8 cellular contexts compared by ENCODE assay signal in the genomic region with DNA sequence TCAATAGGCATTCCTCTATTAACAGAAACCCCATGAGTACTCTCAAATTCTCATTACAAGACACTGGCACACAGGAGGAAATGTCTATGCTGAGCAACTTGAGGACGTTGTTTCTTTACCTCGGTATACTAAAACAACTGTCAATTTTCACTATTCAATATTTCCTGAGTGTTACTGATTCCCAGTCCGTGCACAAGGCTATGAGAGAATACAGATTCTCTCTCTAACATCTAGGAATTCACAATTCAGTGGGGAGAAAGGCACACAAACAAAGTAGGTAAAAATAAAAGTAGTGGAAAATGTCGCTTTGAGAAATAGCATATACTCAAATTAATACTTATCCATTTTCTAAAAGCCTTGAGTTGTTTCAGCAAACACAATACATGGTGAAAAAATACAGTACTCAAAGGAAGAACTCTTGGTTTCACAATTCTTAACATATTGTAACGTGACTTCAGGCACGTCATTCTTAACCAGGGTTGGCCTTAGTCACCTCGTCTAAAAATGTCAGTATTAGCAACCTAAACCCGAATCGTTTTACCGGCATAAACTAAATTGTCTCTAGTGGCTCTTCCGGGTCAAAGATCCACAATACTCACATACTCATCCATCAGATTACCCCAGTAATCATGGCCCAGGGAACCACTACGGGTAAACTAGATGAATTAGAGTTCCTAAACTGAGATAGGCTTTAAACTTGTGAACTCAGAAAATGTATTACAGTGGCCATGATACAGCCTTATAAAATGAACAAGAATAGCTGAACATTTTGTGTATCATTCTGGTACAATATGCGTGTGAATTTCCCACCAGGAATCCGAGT. TPM values are rescaled to one million over a fixed set of nuclear protein-coding genes. Genes with fewer than 3 reads are reported as not detected.
DNase-seq lines count a peak whose midpoint lies in the region; ATAC-seq and TF ChIP-seq lines count a peak whose summit lies in the region.

No MANE protein-coding gene starts in this region.

- no peak overlapping the region for H2BK5ac ChIP-seq in mesendoderm (ENCODE audit: low read length)

- H3K27me3 ChIP-seq in RWPE2 (ENCODE audit: insufficient read depth, poor library complexity, severe bottlenecking), result no peaks in the 10 kb centered on the region
- H3K27me3 ChIP-seq in mesendoderm (ENCODE audit: insufficient read depth, low read length, poor library complexity), result no peaks in the 10 kb centered on the region
- H3K27me3 ChIP-seq in tibial nerve, result no peaks in the 10 kb centered on the region

- H3K27ac ChIP-seq in RWPE2 (ENCODE audit: poor library complexity, severe bottlenecking) (peak overlapping the region; percentile 89), cingulate gyrus (ENCODE audit: low read depth, low read length) (peak overlapping the region; percentile 83), mesendoderm (ENCODE audit: low read depth, low read length) (peak overlapping the region; percentile 20), tibial nerve (peak overlapping the region; percentile 87 to 98 (median 97))

- H2AK5ac ChIP-seq in mesendoderm (ENCODE audit: low read length), result no peak overlapping the region

- H3K4me1 ChIP-seq in RWPE2 (ENCODE audit: insufficient read depth, poor library complexity, severe bottlenecking) (peaks cover 14% of the 10 kb centered on the region), mesendoderm (ENCODE audit: control insufficient read depth, low read depth, low read length) (no peaks in the 10 kb centered on the region), tibial nerve (peaks cover 0 to 43% (median 11%) of the 10 kb centered on the region in 4 donors)

- H3K79me2 ChIP-seq in mesendoderm (ENCODE audit: control insufficient read depth, insufficient read depth, low read length), result peaks cover 18% of the 10 kb centered on the region

- H2BK120ac ChIP-seq in mesendoderm (ENCODE audit: low read depth, low read length), result no peak overlapping the region

- WGBS in mesendoderm (ENCODE audit: extremely low coverage, insufficient coverage, low lambda C conversion rate), result no CpG with 5 or more reads among the region's 14 CpGs
- 7 to 11% methylated on average over 14 of the region's 14 CpGs for WGBS in tibial nerve, 2 donors

- TF ChIP-seq EP300 in tibial nerve (IDR thresholded peaks at IDR 0.05), result peak in 1 of 2 donors; percentile 3

- peak; percentile 14 to 22 for DNase-seq in activated CD4-positive, alpha-beta T cell treated with anti-CD3 and anti-CD28 coated beads for 4 hours
- DNase-seq in activated CD4-positive, alpha-beta T cell treated with anti-CD3 and anti-CD28 coated beads, Interleukin-2, amount 50 U/mL, for 1 hour, result no peak
- DNase-seq in RWPE2 (ENCODE audit: low spot score) (no peak), mesendoderm (peak; percentile 30), tibial nerve (ENCODE audit: low spot score in 2 of 2) (no peak), SHP77 treated with DMSO at 0.1 percent for 48 hours (lab: John Stamatoyannopoulos, UW) (no peak)

- H4K8ac ChIP-seq in mesendoderm (ENCODE audit: low read depth, low read length), result no peak overlapping the region

- H3K9ac ChIP-seq in mesendoderm (ENCODE audit: low read length), result peak overlapping the region; percentile 79

- H3K4ac ChIP-seq in mesendoderm (ENCODE audit: low read depth, low read length), result no peak overlapping the region

- H3K9me3 ChIP-seq in RWPE2 (ENCODE audit: severe bottlenecking) (no peaks in the 10 kb centered on the region), tibial nerve (no peaks in the 10 kb centered on the region)

- no peak for TF ChIP-seq CTCF in RWPE2 (IDR thresholded peaks at IDR 0.05; ENCODE audit: poor library complexity, severe bottlenecking)
- TF ChIP-seq CTCF in tibial nerve (IDR thresholded peaks at IDR 0.05), result no peak

- H3K23ac ChIP-seq in mesendoderm (ENCODE audit: low read length), result no peak overlapping the region

- H3K4me2 ChIP-seq in mesendoderm (ENCODE audit: low read length), result peak overlapping the region; percentile 74

- no peak overlapping the region for H2BK15ac ChIP-seq in mesendoderm (replicated peaks; ENCODE audit: low read depth)

- H3K4me3 ChIP-seq in RWPE2 (ENCODE audit: severe bottlenecking) (peak overlapping the region; percentile 61), mesendoderm (ENCODE audit: low read length) (peak overlapping the region; percentile 72), tibial nerve (peak overlapping the region; percentile 67 to 81 (median 75))

- no peak overlapping the region for H4K5ac ChIP-seq in mesendoderm (ENCODE audit: low read length)

- ATAC-seq in HG02938 (IDR thresholded peaks at IDR 0.05; ENCODE audit: unreplicated experiment) (peak; percentile 26), RWPE2 (ENCODE audit: low read depth) (no peak)

- TF ChIP-seq POLR2A in tibial nerve (IDR thresholded peaks at IDR 0.05), result no peak

- peaks cover 2% of the 10 kb centered on the region for H3K79me1 ChIP-seq in mesendoderm (ENCODE audit: low read length)

- no peak overlapping the region for H3K18ac ChIP-seq in mesendoderm (ENCODE audit: low read length)

- H3K56ac ChIP-seq in mesendoderm (ENCODE audit: low read length), result peak overlapping the region; percentile 72

- H3K36me3 ChIP-seq in RWPE2 (ENCODE audit: low read depth), result no peaks in the 10 kb centered on the region
- no peaks in the 10 kb centered on the region for H3K36me3 ChIP-seq in mesendoderm (ENCODE audit: control insufficient read depth, insufficient read depth, low read length)
- H3K36me3 ChIP-seq in tibial nerve, result no peaks in the 10 kb centered on the region

RNA-seq across cellular contexts. Expression of a gene that starts 1.5 kb away (rescaled TPM):
- polyA plus RNA-seq in mesendoderm (2013, experiment 1 of 2), result 8.0 TPM
- 8.3 TPM for polyA plus RNA-seq in mesendoderm (2013, experiment 2 of 2)
- total RNA-seq in tibial nerve, result 1 to 10 TPM; 4.5 to 6.5 (median 4.8) TPM

RNA-seq across cellular contexts. Expression of a gene that starts 2.7 kb away (rescaled TPM):
- 88.3 TPM for polyA plus RNA-seq in mesendoderm (2013, experiment 1 of 2)
- 85.8 TPM for polyA plus RNA-seq in mesendoderm (2013, experiment 2 of 2)
- total RNA-seq in tibial nerve, result 10 to 100 TPM in 1 of 4 donors, 1 to 10 TPM in 3; 3.7 to 14.2 (median 6.7) TPM

Comparison
In these comparisons a context has a peak if more than half of its experiments do, and no peak if none do; other contexts are left out.
1. DNase-seq: peak in activated CD4-positive, alpha-beta T cell treated with anti-CD3 and anti-CD28 coated beads for 4 hours (2 of 2) and mesendoderm (single experiment); none in activated CD4-positive, alpha-beta T cell treated with anti-CD3 and anti-CD28 coated beads, Interleukin-2, amount 50 U/mL, for 1 hour (single experiment), RWPE2 (single experiment), tibial nerve (0 of 2) and SHP77 treated with DMSO at 0.1 percent for 48 hours (single experiment).
2. H3K27ac ChIP-seq: peak in every context shown above with its lines; median percentile 97 in tibial nerve; 89 in RWPE2; 83 in cingulate gyrus; 20 in mesendoderm.
3. Peak in every context shown above with its lines, with median percentiles within 50 percentile points of each other: H3K4me3 ChIP-seq.